28 cellular contexts compared by ENCODE assay signal in genomic region chr12:26712892-26713291, GRCh38.
"Had no signal": no experiment of that assay in that cellular context is flagged by ENCODE, and none has a peak within 500 bp of the region (broad histone marks: within the 10 kb centered on the region; RNA-seq: fewer than 3 reads in every experiment).

No MANE protein-coding gene starts in this region.

- H3K4me1 ChIP-seq: adrenal gland, ascending aorta, foreskin keratinocyte, right lobe of liver, vagina had no signal

- H3K9me3 ChIP-seq: adrenal gland, ascending aorta, mucosa of descending colon, right lobe of liver, vagina had no signal

- H3K27me3 ChIP-seq: adrenal gland, ascending aorta, brain microvascular endothelial cell, foreskin keratinocyte, right lobe of liver, vagina had no signal

- H3K4me1 Mint-ChIP-seq: activated CD4-positive, alpha-beta T cell treated with anti-CD3 and anti-CD28 coated beads for 36 hours; nephron progenitor cell had no signal

- H3K27ac ChIP-seq: adrenal gland, ascending aorta, brain microvascular endothelial cell, foreskin keratinocyte, right lobe of liver, vagina had no signal

- DNase-seq: activated B cell treated with CpG ODN at 0.5 μM for 24 hours; activated CD4-positive, alpha-beta T cell treated with anti-CD3 and anti-CD28 coated beads for 36 hours; activated CD4-positive, alpha-beta T cell treated with anti-CD3 and anti-CD28 coated beads, Interleukin-2, amount 50 U/mL, for 4 hours; activated CD8-positive, alpha-beta memory T cell treated with anti-CD3 and anti-CD28 coated beads for 24 hours; activated CD8-positive, alpha-beta memory T cell treated with anti-CD3 and anti-CD28 coated beads, Interleukin-2, amount 50 U/mL, for 4 hours; activated naive CD4-positive, alpha-beta T cell; activated T-cell treated with anti-CD3 and anti-CD28 coated beads, Interleukin-2, amount 50 U/mL, for 4 hours; adrenal gland; brain microvascular endothelial cell; caudate nucleus; effector CD8-positive, alpha-beta T cell; foreskin keratinocyte; left ventricle myocardium superior; mucosa of descending colon; nephron progenitor cell; occipital lobe; right lobe of liver; small intestine; stimulated activated CD4-positive, alpha-beta T cell treated with anti-CD3 and anti-CD28 coated beads, Interleukin-15, amount 100 ng/mL, for 24 hours; stimulated activated CD8-positive, alpha-beta memory T cell treated with anti-CD3 and anti-CD28 coated beads, Interleukin-4, amount 100 ng/mL, for 48 hours; stimulated activated naive B cell treated with anti-CD40 and anti-IgM and Interleukin-4, amounts not matched to agents 10 μg/mL and 1 μg/mL and 100 μg/mL, for 72 hours; T1000 had no signal

- H3K4me3 Mint-ChIP-seq: activated B cell treated with CpG ODN at 0.5 μM for 24 hours; activated CD4-positive, alpha-beta T cell treated with anti-CD3 and anti-CD28 coated beads for 36 hours; activated naive CD8-positive, alpha-beta T cell; activated T-cell treated with anti-CD3 and anti-CD28 coated beads, Interleukin-2, amount 50 U/mL, for 4 hours; dendritic cell treated with granulocyte-macrophage colony-stimulating factor and Interleukin-4, amounts not matched to agents 40 ng/mL and 50 ng/mL, for 4 days; nephron progenitor cell; stimulated activated naive B cell treated with anti-CD40 and anti-IgM and Interleukin-4, amounts not matched to agents 10 μg/mL and 1 μg/mL and 100 μg/mL, for 72 hours; type B pancreatic cell had no signal

- FAIRE-seq: small intestine had no signal

- H3K27me3 Mint-ChIP-seq: activated B cell treated with CpG ODN at 0.5 μM for 24 hours; activated CD4-positive, alpha-beta T cell treated with anti-CD3 and anti-CD28 coated beads for 36 hours; activated naive CD8-positive, alpha-beta T cell; dendritic cell treated with granulocyte-macrophage colony-stimulating factor and Interleukin-4, amounts not matched to agents 40 ng/mL and 50 ng/mL, for 4 days; stimulated activated naive B cell treated with anti-CD40 and anti-IgM and Interleukin-4, amounts not matched to agents 10 μg/mL and 1 μg/mL and 100 μg/mL, for 72 hours; type B pancreatic cell had no signal

- H3K36me3 ChIP-seq: brain microvascular endothelial cell had no signal

- H3K9me3 Mint-ChIP-seq: activated T-helper 2 cell treated with anti-CD3 and anti-CD28 coated beads, Interferon-gamma antibody, Interleukin-2, Interleukin-4, amounts not matched to agents 10 μg/mL and 5 μg/mL and 100 μg/mL, durations not matched to agents 14 hours and 24 hours and 36 hours; nephron progenitor cell; type B pancreatic cell had no signal

- H3K4me3 ChIP-seq: adrenal gland, ascending aorta, mucosa of descending colon, right lobe of liver, vagina had no signal

- H3K27ac Mint-ChIP-seq: activated B cell treated with CpG ODN at 0.5 μM for 24 hours; activated CD4-positive, alpha-beta T cell treated with anti-CD3 and anti-CD28 coated beads for 36 hours; activated naive CD8-positive, alpha-beta T cell; activated T-helper 2 cell treated with anti-CD3 and anti-CD28 coated beads, Interferon-gamma antibody, Interleukin-2, Interleukin-4, amounts not matched to agents 10 μg/mL and 5 μg/mL and 100 μg/mL, durations not matched to agents 14 hours and 24 hours and 36 hours; dendritic cell treated with granulocyte-macrophage colony-stimulating factor and Interleukin-4, amounts not matched to agents 40 ng/mL and 50 ng/mL, for 4 days; nephron progenitor cell; stimulated activated naive B cell treated with anti-CD40 and anti-IgM and Interleukin-4, amounts not matched to agents 10 μg/mL and 1 μg/mL and 100 μg/mL, for 72 hours; type B pancreatic cell had no signal
